In the genomic region with DNA sequence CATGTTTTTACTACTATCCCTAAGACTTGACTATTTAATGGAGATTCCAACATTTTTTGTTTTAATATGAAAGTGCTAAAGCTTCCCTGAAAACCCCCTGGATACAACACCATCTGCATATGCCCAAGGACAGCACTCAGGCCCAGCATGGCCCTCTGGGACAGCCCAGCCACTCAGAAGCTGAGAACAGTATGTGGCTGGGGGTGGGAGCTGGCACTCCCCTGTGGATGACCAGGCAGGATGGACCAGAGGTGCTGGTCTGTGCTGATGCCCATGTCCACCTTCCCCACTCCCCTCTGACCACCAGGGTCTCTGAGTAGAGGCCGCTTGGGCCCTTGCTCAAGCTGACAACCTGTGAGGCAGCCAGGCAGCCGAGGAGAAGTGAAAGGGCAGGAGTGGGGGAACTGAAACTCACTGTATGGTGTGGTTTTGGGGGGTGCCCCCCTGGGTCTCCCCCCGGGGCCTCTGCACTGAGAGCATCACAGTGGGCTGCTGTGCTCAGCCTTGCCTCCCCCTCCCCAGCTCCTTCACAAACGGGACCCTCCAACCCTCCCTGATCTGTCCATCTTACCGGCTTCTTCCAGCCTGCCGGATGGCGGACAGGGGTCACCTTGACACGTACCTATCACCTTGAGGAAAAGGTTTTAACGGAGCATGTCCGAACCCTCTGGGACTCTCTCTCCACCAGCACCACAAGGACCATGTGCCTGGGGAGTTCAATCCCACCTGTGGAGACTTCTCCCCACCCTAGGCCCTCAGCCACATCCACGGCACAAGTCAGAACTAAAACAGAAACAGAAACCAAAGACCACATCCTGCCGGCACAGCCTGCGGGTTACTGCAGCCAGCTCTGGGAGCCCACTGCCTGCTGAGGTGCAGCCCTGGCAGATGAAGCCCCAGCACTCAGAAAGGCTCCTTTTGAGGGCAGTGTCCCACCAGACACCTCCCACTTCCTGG, we compare ENCODE assay signal across 9 cellular contexts. TPM values are rescaled to one million over a fixed set of nuclear protein-coding genes. Genes with fewer than 3 reads are reported as not detected.
DNase-seq lines count a peak whose midpoint lies in the region; ATAC-seq and TF ChIP-seq lines count a peak whose summit lies in the region.
"Had no signal": no experiment of that assay in that cellular context is flagged by ENCODE, and none has a peak within 500 bp of the region (broad histone marks: within the 10 kb centered on the region; RNA-seq: fewer than 3 reads in every experiment).

A gene (minus strand): TSS at position 785 of the 957 bp plus-strand sequence. CDS start 14,798 bp downstream, outside the sequence.

- H2BK15ac ChIP-seq in H9 (ENCODE audit: low read depth, low read length), result no peak within 1 kb of the TSS

- H3K79me1 ChIP-seq in H9 (ENCODE audit: insufficient read depth, low read depth, low read length, poor library complexity, severe bottlenecking), result no peaks in the 10 kb centered on the region

- no peak for TF ChIP-seq CTCF in ascending aorta (IDR thresholded peaks at IDR 0.05)
- no peak for TF ChIP-seq CTCF in omental fat pad (IDR thresholded peaks at IDR 0.05)
- no peak for TF ChIP-seq CTCF in H9 (conservative IDR thresholded peaks at IDR 0.05)

- H4K8ac ChIP-seq in H9 (replicated peaks; ENCODE audit: insufficient read length, low read depth, low read length), result no peak within 1 kb of the TSS

- WGBS in H9 (ENCODE audit: extremely low coverage, insufficient read length, low lambda C conversion rate), result no CpG with 5 or more reads among the region's 13 CpGs

- no peak within 1 kb of the TSS; the same call in 1 of the 2 replicates for H3K14ac ChIP-seq in H9 (ENCODE audit: insufficient read depth, low read length)

- intact Hi-C loops in ascending aorta (cut with DNase I), result no loop called here

- peaks cover 8 to 13% of the 10 kb centered on the region in 2 experiments for H3K9me3 Mint-ChIP-seq in H9

- peak; percentile 86 for ATAC-seq in HG03097 (IDR thresholded peaks at IDR 0.05; ENCODE audit: low FRiP score, unreplicated experiment)
- peak; percentile 97 for ATAC-seq in T-helper 17 cell
- no peak for ATAC-seq in omental fat pad (ENCODE audit: low FRiP score)

- H3K4me1 Mint-ChIP-seq in T-helper 17 cell (peaks cover 51% of the 10 kb centered on the region), H9 (peaks cover 21 to 25% of the 10 kb centered on the region in 2 experiments)

- no peak within 1 kb of the TSS for H2AK5ac ChIP-seq in H9 (ENCODE audit: insufficient read length, low read length)

- H3K27me3 ChIP-seq in ascending aorta (no peaks in the 10 kb centered on the region), mucosa of stomach (ENCODE audit: control insufficient read depth, insufficient read depth, low read length) (no peaks in the 10 kb centered on the region), subcutaneous abdominal adipose tissue (ENCODE audit: control insufficient read depth in 5 of 5, insufficient read depth in 4 of 5, low read length in 5 of 5) (no peaks in the 10 kb centered on the region), H9 (ENCODE audit: insufficient read depth, low read length) (no peaks in the 10 kb centered on the region)
- H3K27me3 ChIP-seq: cardiac muscle cell had no signal

- no peak within 1 kb of the TSS for H3K4ac ChIP-seq in H9 (ENCODE audit: low read depth, low read length)

- H3K4me3 Mint-ChIP-seq in T-helper 17 cell (peak within 1 kb of the TSS; percentile 99), H9 (no peak within 1 kb of the TSS)

- H3K9me3 ChIP-seq in T-helper 17 cell (ENCODE audit: control insufficient read depth, low read length, poor library complexity, severe bottlenecking) (peaks cover 2% of the 10 kb centered on the region), ascending aorta (peaks cover 2 to 3% of the 10 kb centered on the region in 2 donors), mucosa of stomach (ENCODE audit: control insufficient read depth, low read length) (no peaks in the 10 kb centered on the region), subcutaneous abdominal adipose tissue (ENCODE audit: control insufficient read depth in 5 of 5, low read length in 5 of 5) (peaks cover 0 to 3% (median 3%) of the 10 kb centered on the region in 5 donors), H9 (ENCODE audit: control insufficient read depth, low read depth, low read length) (peaks cover 4% of the 10 kb centered on the region)

- no peaks in the 10 kb centered on the region for H3K79me2 ChIP-seq in H9 (ENCODE audit: insufficient read depth, low read length)

- H3K36me3 Mint-ChIP-seq in T-helper 17 cell (ENCODE audit: low read depth), result peaks cover 5% of the 10 kb centered on the region
- peaks cover 7% of the 10 kb centered on the region in 3 experiments for H3K36me3 Mint-ChIP-seq in H9 (ENCODE audit: insufficient read depth in 1 of 3, low read depth in 3 of 3)

- H3K4me3 ChIP-seq in ascending aorta, result peak within 1 kb of the TSS; percentile 25 to 39
- no peak within 1 kb of the TSS for H3K4me3 ChIP-seq in mucosa of stomach (ENCODE audit: low read length)
- H3K4me3 ChIP-seq in subcutaneous abdominal adipose tissue (ENCODE audit: low read depth in 1 of 5, low read length in 5 of 5), result peak within 1 kb of the TSS; percentile 48 to 78 (median 71)
- H3K4me3 ChIP-seq: cardiac muscle cell had no signal

- H3K27ac Mint-ChIP-seq in T-helper 17 cell (peak within 1 kb of the TSS; percentile 99), H9 (peak within 1 kb of the TSS in 1 of 3 experiments; percentile 55; a peak in 1 of 7 replicates)

- no peak within 1 kb of the TSS for H2BK5ac ChIP-seq in H9 (ENCODE audit: insufficient read length, low read length)

- in situ Hi-C loops in GM18951 (cut with MboI; ENCODE audit: low sequenced_read_pairs, unreplicated experiment), result no loop called here

- no peak within 1 kb of the TSS for H3K23ac ChIP-seq in H9 (ENCODE audit: insufficient read length, low read depth, low read length)

- DNase-seq in T-helper 17 cell, result peak; percentile 38 to 57 (median 52)
- DNase-seq in ascending aorta (ENCODE audit: low spot score in 2 of 2), result peak in 1 of 2 donors; percentile 14
- no peak for DNase-seq in omental fat pad (ENCODE audit: low spot score)
- no peak for DNase-seq in H9

- H3K36me3 ChIP-seq in ascending aorta (no peaks in the 10 kb centered on the region), mucosa of stomach (ENCODE audit: control insufficient read depth, insufficient read depth, low read length) (no peaks in the 10 kb centered on the region), subcutaneous abdominal adipose tissue (ENCODE audit: control insufficient read depth in 5 of 5, insufficient read depth in 5 of 5, low read length in 5 of 5) (no peaks in the 10 kb centered on the region)
- H3K36me3 ChIP-seq: cardiac muscle cell had no signal

- TF ChIP-seq POLR2A in GM18951 (IDR thresholded peaks at IDR 0.05; ENCODE audit: extremely low read depth, insufficient read depth, insufficient read length), result peak; percentile 41

- H3K4me2 ChIP-seq in H9 (ENCODE audit: insufficient read depth, insufficient read length, low read length), result no peak within 1 kb of the TSS

- no peaks in the 10 kb centered on the region for H4K20me1 ChIP-seq in H9 (ENCODE audit: control insufficient read depth, insufficient read depth, insufficient read length)

- no peak within 1 kb of the TSS for H4K5ac ChIP-seq in H9 (ENCODE audit: insufficient read length, low read depth, low read length)

- H2BK120ac ChIP-seq in H9 (ENCODE audit: low read depth, low read length, poor library complexity, severe bottlenecking), result no peak within 1 kb of the TSS

- H3K4me1 ChIP-seq in ascending aorta (no peaks in the 10 kb centered on the region), mucosa of stomach (ENCODE audit: control insufficient read depth, insufficient read depth, low read length) (peaks cover 5% of the 10 kb centered on the region), subcutaneous abdominal adipose tissue (ENCODE audit: control insufficient read depth in 5 of 5, insufficient read depth in 5 of 5, low read length in 5 of 5) (peaks cover 0 to 24% (median 9%) of the 10 kb centered on the region in 5 donors), H9 (ENCODE audit: insufficient read depth, low read length) (no peaks in the 10 kb centered on the region)

- no peak within 1 kb of the TSS for H3K18ac ChIP-seq in H9 (ENCODE audit: insufficient read length, low read depth, low read length)

- no peak within 1 kb of the TSS for H2BK12ac ChIP-seq in H9 (ENCODE audit: insufficient read length, low read depth, low read length)

- H2AFZ ChIP-seq in H9 (ENCODE audit: low read length), result no peak within 1 kb of the TSS

- no peak within 1 kb of the TSS for H3K27ac ChIP-seq in ascending aorta
- peak within 1 kb of the TSS; percentile 39 for H3K27ac ChIP-seq in subcutaneous abdominal adipose tissue (ENCODE audit: low read depth, low read length)
- H3K27ac ChIP-seq in H9 (ENCODE audit: insufficient read length, low read depth, low read length), result no peak within 1 kb of the TSS
- H3K27ac ChIP-seq: cardiac muscle cell had no signal

- no peak within 1 kb of the TSS for H4K91ac ChIP-seq in H9 (ENCODE audit: insufficient read length, low read depth, low read length)

- no peaks in the 10 kb centered on the region for H3K27me3 Mint-ChIP-seq in T-helper 17 cell
- peaks cover 6% of the 10 kb centered on the region; the same call in 1 of the 2 replicates for H3K27me3 Mint-ChIP-seq in H9 (ENCODE audit: low read depth)

- no peaks in the 10 kb centered on the region for H3K23me2 ChIP-seq in H9 (ENCODE audit: insufficient read length, low read depth, low read length, poor library complexity, severe bottlenecking)

- H3T11ph ChIP-seq in H9 (ENCODE audit: low read length), result no peak within 1 kb of the TSS

- H3K56ac ChIP-seq in H9 (ENCODE audit: insufficient read length, low read depth, low read length), result no peak within 1 kb of the TSS

- H2BK20ac ChIP-seq in H9 (ENCODE audit: low read depth, low read length, poor library complexity, severe bottlenecking), result no peak within 1 kb of the TSS

- H3K9ac ChIP-seq in mucosa of stomach (ENCODE audit: low read length) (peak within 1 kb of the TSS; percentile 64), subcutaneous abdominal adipose tissue (ENCODE audit: low read length in 5 of 5) (peak within 1 kb of the TSS in 4 of 5 donors; percentile 31 to 83 (median 60)), H9 (ENCODE audit: extremely low read depth, insufficient read length, low read length) (no peak within 1 kb of the TSS)

RNA-seq across cellular contexts. Expression of the gene that starts here (rescaled TPM):
- total RNA-seq in T-helper 17 cell (10 to 100 TPM; 12.7 to 15.2 TPM), ascending aorta (5.5 TPM), omental fat pad (1 to 10 TPM in 2 of 4 donors, under 1 TPM in 2; 0.84 to 6.6 (median 1.3) TPM), H9 (2021) (0.22 and 0.24 TPM in 2 replicates)

Comparison
In these comparisons a context has a peak if more than half of its experiments do, and no peak if none do; other contexts are left out.
1. DNase-seq: peak in T-helper 17 cell (3 of 3); none in omental fat pad (single experiment) and H9 (single experiment).